In genomic region chr14:103563844-103564243, GRCh38 we compare ENCODE assay signal across 8 cellular contexts. TPM values are rescaled to one million over a fixed set of nuclear protein-coding genes. Genes with fewer than 3 reads are reported as not detected.
DNase-seq lines count a peak whose midpoint lies in the region; ATAC-seq and TF ChIP-seq lines count a peak whose summit lies in the region.
"Not testable (repeated sequence)": the region's sequence is repeated elsewhere in the genome, so short reads cannot be mapped to it uniquely, and the experiment has no call there.

No MANE protein-coding gene starts in this region.

- not testable (repeated sequence) for H3K18ac ChIP-seq in trophoblast cell (ENCODE audit: low read length)

- not testable (repeated sequence) for H3K27me3 ChIP-seq in Caco-2 (replicated peaks; ENCODE audit: control insufficient read depth, insufficient read depth, low read length); Karpas-422 (ENCODE audit: low read length); lower lobe of right lung (ENCODE audit: low read depth); trophoblast cell (ENCODE audit: insufficient read depth, low read length); tibial nerve

- intact Hi-C loops in Caco-2 (cut with micrococcal nuclease; ENCODE audit: unreplicated experiment) (loop anchor here (10.0 kb wide), 1 partner anchor 61 kb away; the partner anchor contains the start of gene KLC1), activated B cell treated with CpG ODN at 0.5 μM for 24 hours (cut with micrococcal nuclease) (loop anchor here (2.0 to 10.0 kb wide), 3 partner anchors 65 to 281 kb away; partner anchors contain the start of genes KLC1, MARK3 and PPP1R13B)
- intact Hi-C loops in lower lobe of right lung (cut with DNase I) = not testable (repeated sequence)

- not testable (repeated sequence) for H3K27me3 Mint-ChIP-seq in Caco-2 (ENCODE audit: insufficient read depth, unreplicated experiment); activated B cell treated with CpG ODN at 0.5 μM for 24 hours; brain

- H3K27ac Mint-ChIP-seq in Caco-2 (ENCODE audit: unreplicated experiment) (peak overlapping the region; percentile 87), activated B cell treated with CpG ODN at 0.5 μM for 24 hours (peak overlapping the region; percentile 46), brain (peak overlapping the region; percentile 93 to 96 (median 93))

- H4K91ac ChIP-seq in trophoblast cell (ENCODE audit: low read depth, low read length) = not testable (repeated sequence)

- CTCF ChIA-PET in Caco-2 (lab: Charles Lee) = interaction anchor here (0.5 to 0.7 kb wide), 2 partner anchors 41 to 55 kb away, joined by 3 to 4 read pairs; partner anchors contain the start of gene CKB
- CTCF ChIA-PET in activated B cell treated with CpG ODN at 0.5 μM for 24 hours (lab: Charles Lee) = not testable (repeated sequence)

- peak overlapping the region; percentile 84 for H3K4ac ChIP-seq in trophoblast cell (ENCODE audit: low read depth, low read length)

- not testable (repeated sequence) for H2BK120ac ChIP-seq in trophoblast cell (ENCODE audit: insufficient read depth, low read length, poor library complexity)

- no CpG with 5 or more reads among the region's 18 CpGs for WGBS in trophoblast cell (ENCODE audit: extremely low coverage, insufficient coverage, insufficient read length)
- WGBS in tibial nerve, 2 donors = 58 to 66% methylated on average over 18 of the region's 18 CpGs

- not testable (repeated sequence) for H2AK5ac ChIP-seq in trophoblast cell (ENCODE audit: low read length)

- TF ChIP-seq CTCF in Caco-2 (IDR thresholded peaks at IDR 0.05; ENCODE audit: insufficient read depth in 1 of 2, low read depth in 1 of 2, low read length in 1 of 2, severe bottlenecking in 1 of 2, unreplicated experiment in 1 of 2); activated B cell treated with CpG ODN at 0.5 μM for 24 hours (IDR thresholded peaks at IDR 0.05); brain (conservative IDR thresholded peaks at IDR 0.05); fibroblast of mammary gland (conservative IDR thresholded peaks at IDR 0.05; ENCODE audit: control insufficient read depth, insufficient read depth, low read depth, low read length); lower lobe of right lung (IDR thresholded peaks at IDR 0.05); tibial nerve (IDR thresholded peaks at IDR 0.05): not testable (repeated sequence)

- H4K20me1 ChIP-seq in Karpas-422 (ENCODE audit: insufficient read depth, low read depth, low read length) = peaks cover 36% of the 10 kb centered on the region

- H3K4me1 ChIP-seq in Caco-2; trophoblast cell (ENCODE audit: control insufficient read depth in 1 of 2, insufficient read depth in 2 of 2, low read length in 2 of 2): not testable (repeated sequence)
- H3K4me1 ChIP-seq in Karpas-422 (ENCODE audit: low read length) (peaks cover 41% of the 10 kb centered on the region), lower lobe of right lung (peaks cover 56% of the 10 kb centered on the region), tibial nerve (peaks cover 4 to 76% (median 40%) of the 10 kb centered on the region in 4 donors)

- H3K79me2 ChIP-seq in Karpas-422 (ENCODE audit: low read length) = peaks cover 94% of the 10 kb centered on the region
- peaks cover 25% of the 10 kb centered on the region for H3K79me2 ChIP-seq in trophoblast cell (ENCODE audit: control insufficient read depth, insufficient read depth, low read length, poor library complexity)

- H3K36me3 Mint-ChIP-seq in Caco-2 (ENCODE audit: insufficient read depth, unreplicated experiment) (peaks cover 35% of the 10 kb centered on the region), activated B cell treated with CpG ODN at 0.5 μM for 24 hours (ENCODE audit: low read depth) (peaks cover 29% of the 10 kb centered on the region), brain (peaks cover 18% of the 10 kb centered on the region)

- H3K9me3 Mint-ChIP-seq in Caco-2 (ENCODE audit: unreplicated experiment); activated B cell treated with CpG ODN at 0.5 μM for 24 hours; brain: not testable (repeated sequence)

- H2BK12ac ChIP-seq in trophoblast cell (ENCODE audit: low read length) = not testable (repeated sequence)

- H3K23ac ChIP-seq in trophoblast cell (ENCODE audit: low read length) = not testable (repeated sequence)

- not testable (repeated sequence) for H2AFZ ChIP-seq in Karpas-422 (ENCODE audit: low read length); trophoblast cell (ENCODE audit: insufficient read depth, low read length, poor library complexity)

- POLR2A ChIA-PET in Caco-2 (lab: Charles Lee) = interaction anchor here (0.6 to 0.7 kb wide), 2 partner anchors 40 to 151 kb away, joined by 3 to 10 read pairs; partner anchors contain the start of gene XRCC3
- POLR2A ChIA-PET in activated B cell treated with CpG ODN at 0.5 μM for 24 hours (lab: Charles Lee) = not testable (repeated sequence)

- peak overlapping the region; percentile 99 for H3K4me3 Mint-ChIP-seq in Caco-2 (ENCODE audit: unreplicated experiment)
- H3K4me3 Mint-ChIP-seq in activated B cell treated with CpG ODN at 0.5 μM for 24 hours = peak overlapping the region; percentile 89
- peak overlapping the region; percentile 94 to 98 (median 96) for H3K4me3 Mint-ChIP-seq in brain

- H3K4me3 ChIP-seq in Caco-2 (ENCODE audit: low read depth, low read length) (peak overlapping the region; percentile 96), Karpas-422 (ENCODE audit: low read length) (peak overlapping the region; percentile 94), fibroblast of mammary gland (ENCODE audit: control insufficient read depth, low read depth, low read length) (peak overlapping the region; percentile 87), lower lobe of right lung (peak overlapping the region; percentile 98), tibial nerve (peak overlapping the region; percentile 91 to 99 (median 95))
- H3K4me3 ChIP-seq in trophoblast cell (ENCODE audit: low read depth, low read length) = not testable (repeated sequence)

- peaks cover 14% of the 10 kb centered on the region for H3K79me1 ChIP-seq in trophoblast cell (ENCODE audit: low read length)

- not testable (repeated sequence) for H3K4me1 Mint-ChIP-seq in Caco-2 (ENCODE audit: low read depth, unreplicated experiment)
- H3K4me1 Mint-ChIP-seq in activated B cell treated with CpG ODN at 0.5 μM for 24 hours = peaks cover 51% of the 10 kb centered on the region
- peaks cover 74% of the 10 kb centered on the region for H3K4me1 Mint-ChIP-seq in brain

- not testable (repeated sequence) for DNase-seq in Caco-2; Karpas-422; activated B cell treated with CpG ODN at 0.5 μM for 24 hours; fibroblast of mammary gland (ENCODE audit: low read depth); lower lobe of right lung; trophoblast cell; tibial nerve (ENCODE audit: low spot score in 2 of 2)

- not testable (repeated sequence) for H3K9me3 ChIP-seq in Caco-2; Karpas-422 (ENCODE audit: low read length); lower lobe of right lung; trophoblast cell (ENCODE audit: insufficient read depth, low read depth, low read length); tibial nerve

- H3K4me2 ChIP-seq in Karpas-422 (ENCODE audit: low read depth, low read length, poor library complexity, severe bottlenecking) (peak overlapping the region; percentile 75), trophoblast cell (ENCODE audit: low read length) (peak overlapping the region; percentile 73)

- not testable (repeated sequence) for BruUV-seq in Caco-2 (replicated peaks; lab: Mats Ljungman, UMichigan)

- H4K12ac ChIP-seq in trophoblast cell (ENCODE audit: low read depth, low read length) = not testable (repeated sequence)

- TF ChIP-seq POLR2A in tibial nerve (IDR thresholded peaks at IDR 0.05) = not testable (repeated sequence)

- ATAC-seq in activated B cell treated with CpG ODN at 0.5 μM for 24 hours (ENCODE audit: low read depth); lower lobe of right lung: not testable (repeated sequence)

- H3K14ac ChIP-seq in trophoblast cell (ENCODE audit: low read length) = not testable (repeated sequence)

- H4K8ac ChIP-seq in trophoblast cell (ENCODE audit: low read depth, low read length) = not testable (repeated sequence)

- 0 out of 2 replicates have a peak overlapping the region, but pooled peaks have one; percentile 21 for H3K27ac ChIP-seq in Karpas-422 (ENCODE audit: low read length)
- H3K27ac ChIP-seq in lower lobe of right lung = peak overlapping the region; percentile 98
- H3K27ac ChIP-seq in trophoblast cell (ENCODE audit: low read depth, low read length) = not testable (repeated sequence)
- H3K27ac ChIP-seq in tibial nerve = peak overlapping the region in 1 of 4 donors; percentile 95

- not testable (repeated sequence) for H3K36me3 ChIP-seq in Caco-2 (ENCODE audit: control insufficient read depth, insufficient read depth, low read length)
- H3K36me3 ChIP-seq in Karpas-422 (ENCODE audit: insufficient read depth, low read length) = peaks cover 23% of the 10 kb centered on the region; the same call in 1 of the 2 replicates
- peaks cover 26% of the 10 kb centered on the region for H3K36me3 ChIP-seq in lower lobe of right lung
- H3K36me3 ChIP-seq in trophoblast cell (ENCODE audit: control insufficient read depth in 1 of 2, insufficient read depth in 2 of 2, low read length in 2 of 2) = peaks cover 13% of the 10 kb centered on the region in 2 experiments
- peaks cover 0 to 12% (median 0%) of the 10 kb centered on the region in 3 donors for H3K36me3 ChIP-seq in tibial nerve

- H3K9ac ChIP-seq in Karpas-422 (ENCODE audit: low read length) = peak overlapping the region; percentile 91
- not testable (repeated sequence) for H3K9ac ChIP-seq in trophoblast cell (ENCODE audit: low read length)

- not testable (repeated sequence) for H3K9me2 ChIP-seq in Karpas-422 (replicated peaks; ENCODE audit: insufficient read depth, low read length)

- not testable (repeated sequence) for H2BK5ac ChIP-seq in trophoblast cell (ENCODE audit: low read depth, low read length, poor library complexity)

- TF ChIP-seq EP300 in tibial nerve (IDR thresholded peaks at IDR 0.05) = not testable (repeated sequence)

RNA-seq across cellular contexts. Expression of gene COA8, which starts 1.1 kb away (rescaled TPM):
- 40.6 and 50.7 TPM in 2 replicates for total RNA-seq in Caco-2 (2022)
- 62.9 and 63.5 TPM in 2 replicates for total RNA-seq in Karpas-422 (2014; rRNA removed; shearing (Covaris generic); ENCODE audit: low replicate concordance)
- 28.4 and 28.8 TPM in 2 replicates for total RNA-seq in activated B cell treated with CpG ODN at 0.5 μM for 24 hours
- 83.6 TPM for polyA plus RNA-seq in brain (ENCODE audit: insufficient read depth, low read depth, low replicate concordance)
- total RNA-seq in lower lobe of right lung = 33.0 TPM
- polyA plus RNA-seq in trophoblast cell (2013) = 42.0 and 45.6 TPM in 2 replicates
- 10 to 100 TPM in 3 of 4 donors, 1 to 10 TPM in 1; 7.2 to 31.6 (median 12.3) TPM for total RNA-seq in tibial nerve

RNA-seq across cellular contexts. Expression of gene BAG5, which starts 1.4 kb away (rescaled TPM):
- 28.9 and 31.6 TPM in 2 replicates for total RNA-seq in Caco-2 (2022)
- total RNA-seq in Karpas-422 (2014; rRNA removed; shearing (Covaris generic); ENCODE audit: low replicate concordance) = 23.1 and 32.6 TPM in 2 replicates
- total RNA-seq in activated B cell treated with CpG ODN at 0.5 μM for 24 hours = 26.9 and 28.8 TPM in 2 replicates
- polyA plus RNA-seq in brain (ENCODE audit: insufficient read depth, low read depth, low replicate concordance) = 19.6 TPM
- 29.8 TPM for total RNA-seq in lower lobe of right lung
- polyA plus RNA-seq in trophoblast cell (2013) = 21.3 and 22.2 TPM in 2 replicates
- 10 to 100 TPM; 26.1 to 36.5 (median 31.7) TPM for total RNA-seq in tibial nerve

RNA-seq across cellular contexts. Expression of gene TRMT61A, which starts 34.8 kb away (rescaled TPM):
- total RNA-seq in Caco-2 (2022) (20.8 and 22.3 TPM in 2 replicates), activated B cell treated with CpG ODN at 0.5 μM for 24 hours (19.4 and 21.8 TPM in 2 replicates), lower lobe of right lung (11.0 TPM), tibial nerve (10 to 100 TPM; 17.9 to 32.4 (median 22.4) TPM)
- total RNA-seq in Karpas-422 (2014; rRNA removed; shearing (Covaris generic); ENCODE audit: low replicate concordance) = 8.0 and 30.8 TPM in 2 replicates
- polyA plus RNA-seq in brain (ENCODE audit: insufficient read depth, low read depth, low replicate concordance) = 17.1 TPM
- 3.4 and 3.5 TPM in 2 replicates for polyA plus RNA-seq in trophoblast cell (2013)

RNA-seq across cellular contexts. Expression of gene CKB, which starts 41.2 kb away (rescaled TPM):
- total RNA-seq in Caco-2 (2022) = 611 and 645 TPM in 2 replicates
- 30.4 and 55.2 TPM in 2 replicates for total RNA-seq in Karpas-422 (2014; rRNA removed; shearing (Covaris generic); ENCODE audit: low replicate concordance)
- total RNA-seq in activated B cell treated with CpG ODN at 0.5 μM for 24 hours = 8.6 and 12.0 TPM in 2 replicates
- 2,462 TPM for polyA plus RNA-seq in brain (ENCODE audit: insufficient read depth, low read depth, low replicate concordance)
- total RNA-seq in lower lobe of right lung = 115 TPM
- 102 and 110 TPM in 2 replicates for polyA plus RNA-seq in trophoblast cell (2013)
- 100 to 1,000 TPM in 3 of 4 donors, 10 to 100 TPM in 1; 75.6 to 249 (median 141) TPM for total RNA-seq in tibial nerve
